In genomic region chr16:9159839-9160550, GRCh38 we compare ENCODE assay signal across 9 cellular contexts.
A peak's percentile ranks its signal among the peaks of the same experiment; 100 is the strongest.
DNase-seq lines count a peak whose midpoint lies in the region; ATAC-seq and TF ChIP-seq lines count a peak whose summit lies in the region.
"Had no signal": no experiment of that assay in that cellular context is flagged by ENCODE, and none has a peak within 500 bp of the region (broad histone marks: within the 10 kb centered on the region; RNA-seq: fewer than 3 reads in every experiment).

No MANE protein-coding gene starts in this region.

- 15% methylated on average over 15 of the region's 15 CpGs for WGBS in heart right ventricle, 2 donors

- no peaks in the 10 kb centered on the region for H3K9me3 ChIP-seq in heart right ventricle

- no peaks in the 10 kb centered on the region for H3K9me3 Mint-ChIP-seq in CD14-positive monocyte
- H3K9me3 Mint-ChIP-seq in activated naive CD8-positive, alpha-beta T cell treated with anti-CD3 and anti-CD28 coated beads for 36 hours: no peaks in the 10 kb centered on the region

- no peak for DNase-seq in CD14-positive monocyte (ENCODE audit: low spot score)
- peak; percentile 31 for DNase-seq in NCI-H345 treated with DMSO at 0.1 percent for 48 hours (lab: John Stamatoyannopoulos, UW; ENCODE audit: unreplicated experiment)
- DNase-seq in activated naive CD8-positive, alpha-beta T cell treated with anti-CD3 and anti-CD28 coated beads for 36 hours: peak; percentile 47
- DNase-seq in heart right ventricle: peak in 1 of 2 donors; percentile 12
- peak; percentile 76 for DNase-seq in retina
- DNase-seq in posterior vena cava (ENCODE audit: low spot score): no peak

- H3K27ac Mint-ChIP-seq in CD14-positive monocyte: no peak overlapping the region
- H3K27ac Mint-ChIP-seq in activated naive CD8-positive, alpha-beta T cell treated with anti-CD3 and anti-CD28 coated beads for 36 hours: no peak overlapping the region

- H3K27ac ChIP-seq in heart right ventricle: no peak overlapping the region

- H3K4me1 Mint-ChIP-seq in CD14-positive monocyte: no peaks in the 10 kb centered on the region
- no peaks in the 10 kb centered on the region for H3K4me1 Mint-ChIP-seq in activated naive CD8-positive, alpha-beta T cell treated with anti-CD3 and anti-CD28 coated beads for 36 hours

- H3K27me3 ChIP-seq in heart right ventricle: peaks cover 0 to 23% (median 8%) of the 10 kb centered on the region in 7 donors

- no peak overlapping the region for H3K4me3 ChIP-seq in heart right ventricle

- H3K36me3 Mint-ChIP-seq in CD14-positive monocyte: no peaks in the 10 kb centered on the region
- H3K36me3 Mint-ChIP-seq in activated naive CD8-positive, alpha-beta T cell treated with anti-CD3 and anti-CD28 coated beads for 36 hours: no peaks in the 10 kb centered on the region

- H3K4me3 Mint-ChIP-seq in CD14-positive monocyte: no peak overlapping the region
- no peak overlapping the region for H3K4me3 Mint-ChIP-seq in activated naive CD8-positive, alpha-beta T cell treated with anti-CD3 and anti-CD28 coated beads for 36 hours
- H3K4me3 Mint-ChIP-seq: naive thymus-derived CD8-positive, alpha-beta T cell had no signal

- H3K27me3 Mint-ChIP-seq in CD14-positive monocyte (ENCODE audit: low read depth in 3 of 3): peaks cover 7 to 25% (median 16%) of the 10 kb centered on the region in 3 donors
- H3K27me3 Mint-ChIP-seq in activated naive CD8-positive, alpha-beta T cell treated with anti-CD3 and anti-CD28 coated beads for 36 hours: peaks cover 31% of the 10 kb centered on the region

- intact Hi-C loops in CD14-positive monocyte (cut with micrococcal nuclease) (loop anchor here in 1 of 2 donors (10.0 kb wide), 1 partner anchor 1025 kb away; the partner anchor contains the start of gene GRIN2A), heart right ventricle (cut with DNase I) (loop anchor here in 7 of 10 donors (5.0 to 10.0 kb wide), 3 partner anchors 797 to 1025 kb away; partner anchors contain the start of gene GRIN2A (in 7 of the 7)), posterior vena cava (cut with DNase I) (no loop called here)

- H3K36me3 ChIP-seq in heart right ventricle: no peaks in the 10 kb centered on the region

- H3K4me1 ChIP-seq in heart right ventricle: peaks cover 0 to 6% (median 0%) of the 10 kb centered on the region in 9 donors

- peak; percentile 48 for TF ChIP-seq CTCF in CD14-positive monocyte (IDR thresholded peaks at IDR 0.05)
- TF ChIP-seq CTCF in heart right ventricle (IDR thresholded peaks at IDR 0.05): peak; percentile 31 to 84 (median 72)

- peak; percentile 65 for ATAC-seq in GM19372 (IDR thresholded peaks at IDR 0.05; ENCODE audit: low read depth, unreplicated experiment)
- peak; percentile 42 to 77 (median 58) for ATAC-seq in heart right ventricle
- ATAC-seq in GM18867 (IDR thresholded peaks at IDR 0.05; ENCODE audit: unreplicated experiment): no peak
- ATAC-seq: naive thymus-derived CD8-positive, alpha-beta T cell had no signal

Comparison
In these comparisons a context has a peak if more than half of its experiments do, and no peak if none do; other contexts are left out.
1. DNase-seq: peak in NCI-H345 treated with DMSO at 0.1 percent for 48 hours (single experiment), activated naive CD8-positive, alpha-beta T cell treated with anti-CD3 and anti-CD28 coated beads for 36 hours (single experiment) and retina (single experiment); none in CD14-positive monocyte (single experiment) and posterior vena cava (single experiment).
2. intact Hi-C loops: an anchor here in heart right ventricle (5.0 to 10.0 kb wide); none called in posterior vena cava.